8 cellular contexts compared by ENCODE assay signal in the genomic region with DNA sequence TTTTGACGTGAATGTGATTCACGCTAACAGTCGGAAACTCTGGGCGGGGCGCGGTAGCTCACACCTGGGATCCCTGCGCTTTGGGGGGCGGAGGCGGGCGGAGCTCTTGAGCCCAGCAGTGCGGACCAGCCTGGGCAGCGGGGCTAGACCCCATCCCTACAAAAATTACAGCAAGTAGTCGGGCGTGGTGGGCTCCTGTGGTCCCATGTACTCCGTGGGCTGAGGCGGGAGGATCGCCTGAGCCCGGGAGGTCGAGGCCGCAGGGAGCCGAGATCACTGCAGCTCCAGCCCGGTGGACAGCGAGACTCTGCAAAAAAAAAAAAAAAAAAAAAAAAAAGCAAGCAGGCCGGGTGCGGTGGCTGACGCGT. TPM values are rescaled to one million over a fixed set of nuclear protein-coding genes. Genes with fewer than 3 reads are reported as not detected.
A peak's percentile ranks its signal among the peaks of the same experiment; 100 is the strongest.
DNase-seq lines count a peak whose midpoint lies in the region; ATAC-seq and TF ChIP-seq lines count a peak whose summit lies in the region.
"Not testable (repeated sequence)": the region's sequence is repeated elsewhere in the genome, so short reads cannot be mapped to it uniquely, and the experiment has no call there.

No MANE protein-coding gene starts in this region.

- in situ Hi-C loops in gastrocnemius medialis (cut with MboI; ENCODE audit: low sequenced_read_pairs in 4 of 4): loop anchor here in 1 of 4 donors (25.0 kb wide), 1 partner anchor 267 kb away; no protein-coding TSS in a partner anchor

- not testable (repeated sequence) for H3K9me3 Mint-ChIP-seq in activated CD8-positive, alpha-beta T cell treated with anti-CD3 and anti-CD28 coated beads, Interleukin-2, amount 10 ng/mL, durations not matched to agents 7 days and 5 days (ENCODE audit: insufficient read depth); central memory CD8-positive, alpha-beta T cell

- H3K36me3 Mint-ChIP-seq in activated CD8-positive, alpha-beta T cell treated with anti-CD3 and anti-CD28 coated beads, Interleukin-2, amount 10 ng/mL, durations not matched to agents 7 days and 5 days (ENCODE audit: low read depth): peaks cover 27% of the 10 kb centered on the region
- not testable (repeated sequence) for H3K36me3 Mint-ChIP-seq in central memory CD8-positive, alpha-beta T cell (ENCODE audit: insufficient read depth)

- 0 out of 2 replicates have a peak overlapping the region, but pooled peaks have one; percentile 47 for H3K9ac ChIP-seq in HUES64 (ENCODE audit: low read depth, low read length)

- intact Hi-C loops in gastrocnemius medialis (cut with DNase I; ENCODE audit: low total_unique reads): loop anchor here (10.0 kb wide), 1 partner anchor 270 kb away; no protein-coding TSS in a partner anchor
- intact Hi-C loops in aorta (cut with DNase I): not testable (repeated sequence)

- not testable (repeated sequence) for TF ChIP-seq POLR2A in gastrocnemius medialis (IDR thresholded peaks at IDR 0.05)

- peak overlapping the region; percentile 56 for H3K4me3 ChIP-seq in HUES64 (ENCODE audit: low read length)
- H3K4me3 ChIP-seq in iPS-18c (ENCODE audit: insufficient read depth, low read depth, low read length): peak overlapping the region; percentile 36; the same call in 1 of the 2 replicates
- peak overlapping the region; percentile 43 to 55 (median 49) for H3K4me3 ChIP-seq in gastrocnemius medialis
- not testable (repeated sequence) for H3K4me3 ChIP-seq in aorta (ENCODE audit: low read length in 2 of 2)

- not testable (repeated sequence) for H3K4me1 ChIP-seq in HUES64 (ENCODE audit: insufficient read depth, low read length); gastrocnemius medialis; aorta (ENCODE audit: control insufficient read depth in 1 of 2, insufficient read depth in 2 of 2, low read length in 2 of 2)

- H3K27ac ChIP-seq in HUES64 (ENCODE audit: low read depth, low read length); aorta (ENCODE audit: low read depth in 1 of 2, low read length in 2 of 2): not testable (repeated sequence)
- peak overlapping the region in 2 of 4 donors; percentile 70 to 79 for H3K27ac ChIP-seq in gastrocnemius medialis

- H3K27ac Mint-ChIP-seq in activated CD8-positive, alpha-beta T cell treated with anti-CD3 and anti-CD28 coated beads, Interleukin-2, amount 10 ng/mL, durations not matched to agents 7 days and 5 days: peak overlapping the region; percentile 77
- not testable (repeated sequence) for H3K27ac Mint-ChIP-seq in central memory CD8-positive, alpha-beta T cell (ENCODE audit: low read depth)

- WGBS in HUES64: 2% methylated on average over 10 of the region's 27 CpGs
- 0 to 1% methylated on average over 8 to 18 of the region's 27 CpGs for WGBS in aorta, 2 donors

- H3K4me3 Mint-ChIP-seq in activated CD8-positive, alpha-beta T cell treated with anti-CD3 and anti-CD28 coated beads, Interleukin-2, amount 10 ng/mL, durations not matched to agents 7 days and 5 days: peak overlapping the region; percentile 71
- H3K4me3 Mint-ChIP-seq in central memory CD8-positive, alpha-beta T cell: peak overlapping the region; percentile 66

- POLR2A ChIA-PET in activated CD8-positive, alpha-beta T cell treated with anti-CD3 and anti-CD28 coated beads, Interleukin-2, amount 10 ng/mL, durations not matched to agents 7 days and 5 days (lab: Charles Lee): not testable (repeated sequence)

- CTCF ChIA-PET in activated CD8-positive, alpha-beta T cell treated with anti-CD3 and anti-CD28 coated beads, Interleukin-2, amount 10 ng/mL, durations not matched to agents 7 days and 5 days (lab: Charles Lee): not testable (repeated sequence)

- peaks cover 11% of the 10 kb centered on the region; the same call in 1 of the 2 replicates for H3K36me3 ChIP-seq in HUES64 (ENCODE audit: insufficient read depth, low read length)
- not testable (repeated sequence) for H3K36me3 ChIP-seq in gastrocnemius medialis; aorta (ENCODE audit: control insufficient read depth in 1 of 2, insufficient read depth in 2 of 2, low read length in 1 of 2)

- H3K4me1 Mint-ChIP-seq in activated CD8-positive, alpha-beta T cell treated with anti-CD3 and anti-CD28 coated beads, Interleukin-2, amount 10 ng/mL, durations not matched to agents 7 days and 5 days (ENCODE audit: low read depth): peaks cover 52% of the 10 kb centered on the region
- not testable (repeated sequence) for H3K4me1 Mint-ChIP-seq in central memory CD8-positive, alpha-beta T cell

- DNase-seq in activated CD8-positive, alpha-beta T cell treated with anti-CD3 and anti-CD28 coated beads, Interleukin-2, amount 10 ng/mL, durations not matched to agents 7 days and 5 days; central memory CD8-positive, alpha-beta T cell (ENCODE audit: low spot score in 2 of 2); gastrocnemius medialis; aorta: not testable (repeated sequence)

- H3K27me3 ChIP-seq in HUES64 (ENCODE audit: insufficient read depth, low read length); gastrocnemius medialis; aorta (ENCODE audit: control insufficient read depth in 1 of 2, insufficient read depth in 2 of 2, low read length in 1 of 2): not testable (repeated sequence)

- TF ChIP-seq CTCF in gastrocnemius medialis (IDR thresholded peaks at IDR 0.05 in 4 of 5, conservative IDR thresholded peaks at IDR 0.05 in 1 of 5): not testable (repeated sequence)

- ATAC-seq in GM18907 (IDR thresholded peaks at IDR 0.05; ENCODE audit: unreplicated experiment): peak; percentile 65
- ATAC-seq in HG02642 (IDR thresholded peaks at IDR 0.05; ENCODE audit: poor library complexity, unreplicated experiment): peak; percentile 50
- ATAC-seq in activated CD8-positive, alpha-beta T cell treated with anti-CD3 and anti-CD28 coated beads, Interleukin-2, amount 10 ng/mL, durations not matched to agents 7 days and 5 days: peak; percentile 55
- peak; percentile 34 for ATAC-seq in central memory CD8-positive, alpha-beta T cell (replicated peaks; ENCODE audit: extremely low read depth, poor library complexity, severe bottlenecking)
- peak; percentile 64 to 74 for ATAC-seq in gastrocnemius medialis
- ATAC-seq in aorta (ENCODE audit: low FRiP score): peak; percentile 67

- H3K27me3 Mint-ChIP-seq in activated CD8-positive, alpha-beta T cell treated with anti-CD3 and anti-CD28 coated beads, Interleukin-2, amount 10 ng/mL, durations not matched to agents 7 days and 5 days (ENCODE audit: low read depth); central memory CD8-positive, alpha-beta T cell: not testable (repeated sequence)

- not testable (repeated sequence) for H3K9me3 ChIP-seq in HUES64 (ENCODE audit: insufficient read depth, low read depth, low read length); iPS-18c (ENCODE audit: control insufficient read depth, insufficient read depth, low read length); gastrocnemius medialis; aorta (ENCODE audit: control insufficient read depth, low read length)

RNA-seq across cellular contexts. Expression of gene TNK2, which starts 46.4 kb away (rescaled TPM):
- 14.5 TPM for polyA plus RNA-seq in HUES64 (2013, experiment 1 of 2)
- 14.1 TPM for polyA plus RNA-seq in HUES64 (2013, experiment 2 of 2)
- total RNA-seq in activated CD8-positive, alpha-beta T cell treated with anti-CD3 and anti-CD28 coated beads, Interleukin-2, amount 10 ng/mL, durations not matched to agents 7 days and 5 days: 100 to 1,000 TPM; 110 to 127 TPM
- total RNA-seq in gastrocnemius medialis: 10 to 100 TPM; 40.5 to 54.0 (median 49.3) TPM
- total RNA-seq in aorta: 10 to 100 TPM; 51.7 to 81.3 TPM
- polyA plus RNA-seq in aorta: 100 to 1,000 TPM in 1 of 2 donors, 1 to 10 TPM in 1; 9.3 to 162 TPM
